Comparison of ENCODE assay signal across 1 cellular context in genomic region chr4:100907465-100908454, GRCh38.
TF ChIP-seq lines count a peak whose summit lies in the region.

No MANE protein-coding gene starts in this region.

TF ChIP-seq in H1, 55 proteins besides CTCF, POLR2A, EP300 and RAD21 (continued from another document):
- TF ChIP-seq USF2 (IDR thresholded peaks at IDR 0.05; ENCODE audit: low read length) (no peak), CHD1 (IDR thresholded peaks at IDR 0.05; ENCODE audit: low read depth, low read length) (no peak), CEBPB (IDR thresholded peaks at IDR 0.05; ENCODE audit: low read depth, low read length) (no peak)
